ENCODE assay signal across 8 cellular contexts in the genomic region with DNA sequence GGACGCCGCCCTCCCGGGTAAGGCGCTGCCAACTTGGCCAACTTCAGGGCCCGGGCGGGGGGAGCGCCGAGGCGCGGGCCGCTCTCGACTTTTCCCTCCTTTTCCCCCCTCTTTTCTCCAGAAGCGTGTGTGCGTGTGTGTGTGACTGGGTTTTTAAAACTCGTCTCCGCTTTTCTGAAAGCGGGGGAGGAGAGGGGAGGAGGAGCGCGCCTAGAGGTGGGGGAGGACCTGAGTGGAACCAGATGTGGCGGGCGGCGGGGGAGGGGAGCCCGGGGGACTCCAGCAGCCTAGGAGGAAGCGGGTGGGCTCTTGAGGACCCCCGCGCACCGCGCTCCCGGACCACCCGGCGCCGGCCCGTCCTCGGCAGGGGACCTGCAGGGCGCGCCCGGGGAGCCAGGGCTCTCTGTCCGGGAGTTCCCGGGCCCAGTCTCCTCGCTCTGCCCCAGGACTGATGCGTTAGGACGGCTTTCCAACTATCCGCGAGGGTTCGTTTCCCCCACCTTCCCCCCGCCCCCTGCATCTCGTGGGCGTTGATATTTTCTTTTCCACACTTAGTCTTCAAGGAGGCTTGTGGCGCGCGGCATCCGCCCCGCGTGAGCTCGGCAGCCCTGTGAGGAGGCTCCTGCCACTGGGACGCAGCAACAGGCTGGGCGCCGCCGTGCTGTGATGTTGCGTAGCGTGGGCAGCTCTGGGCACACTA. TPM values are rescaled to one million over a fixed set of nuclear protein-coding genes. Genes with fewer than 3 reads are reported as not detected.
DNase-seq lines count a peak whose midpoint lies in the region; ATAC-seq and TF ChIP-seq lines count a peak whose summit lies in the region.

No MANE protein-coding gene starts in this region.

- H3K27me3 ChIP-seq in MG63, result no peaks in the 10 kb centered on the region
- H3K27me3 ChIP-seq in left ventricle myocardium inferior (ENCODE audit: low read depth), result peaks cover 65% of the 10 kb centered on the region
- peaks cover 7% of the 10 kb centered on the region for H3K27me3 ChIP-seq in rectal smooth muscle tissue (ENCODE audit: control insufficient read depth, insufficient read depth, low read length)

- H3K27ac ChIP-seq in left ventricle myocardium inferior (replicated peaks), result peak overlapping the region; percentile 89
- H3K27ac ChIP-seq in rectal smooth muscle tissue (ENCODE audit: low read depth, low read length), result peak overlapping the region; percentile 69

- ATAC-seq in GM21737 (IDR thresholded peaks at IDR 0.05; ENCODE audit: unreplicated experiment) (no peak), GM21619 (IDR thresholded peaks at IDR 0.05; ENCODE audit: unreplicated experiment) (no peak), GM18907 (IDR thresholded peaks at IDR 0.05; ENCODE audit: unreplicated experiment) (no peak)

- peak; percentile 59 for DNase-seq in MG63
- peak; percentile 49 for DNase-seq in activated naive CD4-positive, alpha-beta T cell treated with anti-CD3 and anti-CD28 coated beads, Interleukin-2, amount 50 U/mL, for 16 hours
- peak; percentile 54 for DNase-seq in left ventricle myocardium inferior

- peak overlapping the region; percentile 58 for H3K4me3 ChIP-seq in GM12875 (ENCODE audit: low read depth, low read length)
- peak overlapping the region; percentile 69 for H3K4me3 ChIP-seq in MG63
- peak overlapping the region; percentile 68 for H3K4me3 ChIP-seq in left ventricle myocardium inferior
- H3K4me3 ChIP-seq in rectal smooth muscle tissue (ENCODE audit: low read length), result peak overlapping the region; percentile 63

- no peak overlapping the region for H3K9ac ChIP-seq in rectal smooth muscle tissue (ENCODE audit: low read length)

- intact Hi-C loops in left ventricle myocardium inferior (cut with micrococcal nuclease), result no loop called here

- peaks cover 35% of the 10 kb centered on the region for H3K4me1 ChIP-seq in left ventricle myocardium inferior
- H3K4me1 ChIP-seq in rectal smooth muscle tissue (ENCODE audit: control insufficient read depth, insufficient read depth, low read length), result no peaks in the 10 kb centered on the region

- H3K36me3 ChIP-seq in MG63 (peaks cover 12% of the 10 kb centered on the region), left ventricle myocardium inferior (no peaks in the 10 kb centered on the region), rectal smooth muscle tissue (ENCODE audit: control insufficient read depth, insufficient read depth, low read length) (no peaks in the 10 kb centered on the region)

- H3K9me3 ChIP-seq in MG63, result no peaks in the 10 kb centered on the region
- H3K9me3 ChIP-seq in left ventricle myocardium inferior (replicated peaks), result no peaks in the 10 kb centered on the region

- TF ChIP-seq CTCF in GM12875 (IDR thresholded peaks at IDR 0.05; ENCODE audit: borderline replicate concordance, insufficient read depth, low read depth, low read length), result no peak
- no peak for TF ChIP-seq CTCF in left ventricle myocardium inferior (IDR thresholded peaks at IDR 0.05; ENCODE audit: borderline replicate concordance)

RNA-seq across cellular contexts. Expression of a gene that starts 0.6 kb away (rescaled TPM):
- total RNA-seq in MG63 (2014; rRNA removed; shearing (Covaris generic); ENCODE audit: low replicate concordance), result 61.4 and 65.1 TPM in 2 replicates
- 22.8 TPM for total RNA-seq in left ventricle myocardium inferior
